16 cellular contexts compared by ENCODE assay signal in genomic region chr4:91916219-91916618, GRCh38.
DNase-seq lines count a peak whose midpoint lies in the region; ATAC-seq and TF ChIP-seq lines count a peak whose summit lies in the region.
"Had no signal": no experiment of that assay in that cellular context is flagged by ENCODE, and none has a peak within 500 bp of the region (broad histone marks: within the 10 kb centered on the region; RNA-seq: fewer than 3 reads in every experiment).

No MANE protein-coding gene starts in this region.

- TF ChIP-seq RAD21 in SK-N-SH (IDR thresholded peaks at IDR 0.05; ENCODE audit: low read length), result no peak

- H3K79me2 ChIP-seq in SK-N-SH (ENCODE audit: insufficient read depth), result no peaks in the 10 kb centered on the region

- no peak overlapping the region for H3K4me3 ChIP-seq in SK-N-SH (ENCODE audit: low read depth in 2 of 2, low read length in 1 of 2)
- H3K4me3 ChIP-seq in fibroblast of pulmonary artery (replicated peaks; ENCODE audit: low read depth, low read length), result no peak overlapping the region
- H3K4me3 ChIP-seq: GM23248 had no signal

- no peak overlapping the region for H3K9ac ChIP-seq in SK-N-SH
- H3K9ac ChIP-seq: GM23248 had no signal

- H3K27me3 ChIP-seq in SK-N-SH (ENCODE audit: insufficient read depth), result no peaks in the 10 kb centered on the region

- no peak overlapping the region for H2AFZ ChIP-seq in SK-N-SH (ENCODE audit: low read depth)
- H2AFZ ChIP-seq: GM23248 had no signal

- H3K9me2 ChIP-seq in SK-N-SH, result no peaks in the 10 kb centered on the region

- peak; percentile 10 to 78; a peak in 2 of 4 replicates for TF ChIP-seq EP300 in SK-N-SH (IDR thresholded peaks at IDR 0.05; ENCODE audit: borderline replicate concordance in 1 of 2, low read depth in 1 of 2, low read length in 1 of 2)

- CTCF ChIA-PET in SK-N-SH (lab: Yijun Ruan, JAX), result interaction anchor here (1.0 kb wide), 1 partner anchor 50 kb away, joined by 3 read pairs; no protein-coding TSS in a partner anchor

- H3K9me3 ChIP-seq in SK-N-SH, result no peaks in the 10 kb centered on the region

- no peaks in the 10 kb centered on the region for H3F3A ChIP-seq in SK-N-SH (replicated peaks; ENCODE audit: insufficient read depth)

- H3K4me1 ChIP-seq in SK-N-SH (ENCODE audit: control insufficient read depth in 1 of 2, insufficient read depth in 2 of 2, low read depth in 1 of 2, low read length in 1 of 2), result no peaks in the 10 kb centered on the region; a peak in 1 of 4 replicates

- no peak for TF ChIP-seq CTCF in SK-N-SH (IDR thresholded peaks at IDR 0.05)
- no peak for TF ChIP-seq CTCF in fibroblast of pulmonary artery (IDR thresholded peaks at IDR 0.05; ENCODE audit: low read length, missing control alignments)

- no peak overlapping the region for H3K4me2 ChIP-seq in SK-N-SH

- H3K36me3 ChIP-seq in SK-N-SH (replicated peaks in 1 of 2; ENCODE audit: control insufficient read depth in 1 of 2, insufficient read depth in 2 of 2, low read length in 1 of 2), result no peaks in the 10 kb centered on the region

- POLR2A ChIA-PET in SK-N-SH (lab: Yijun Ruan, JAX), result no interaction called here

- H3K27ac ChIP-seq in SK-N-SH (ENCODE audit: low read depth in 2 of 2, low read length in 1 of 2), result no peak overlapping the region
- H3K27ac ChIP-seq: GM23248 had no signal

- DNase-seq in SK-N-SH (no peak), amniotic epithelial cell (ENCODE audit: low read depth) (peak; percentile 32), fibroblast of pulmonary artery (ENCODE audit: low read depth) (peak; percentile 4), T-helper 9 cell (no peak)
- DNase-seq in stimulated activated CD4-positive, alpha-beta T cell treated with anti-CD3 and anti-CD28 coated beads, Interleukin-1b, Interleukin-23, amount 100 ng/mL, for 48 hours, result no peak
- DNase-seq: C1 segment of cervical spinal cord; Calu3; CD4-positive, alpha-beta memory T cell; COR-L47; DMS53; DMS79 treated with DMSO at 0.1 percent for 48 hours; GF-D8; GM23248; H9 had no signal

- H4K20me1 ChIP-seq in SK-N-SH (ENCODE audit: insufficient read depth), result no peaks in the 10 kb centered on the region

- ATAC-seq in GM19023 (IDR thresholded peaks at IDR 0.05; ENCODE audit: unreplicated experiment), result no peak
- ATAC-seq: HCT116 had no signal

TF ChIP-seq in SK-N-SH, 30 proteins besides CTCF, POLR2A, EP300 and RAD21:
- no peak for TF ChIP-seq SIN3A (IDR thresholded peaks at IDR 0.05; ENCODE audit: borderline replicate concordance, low read depth, low read length)
- TF ChIP-seq MEF2A (IDR thresholded peaks at IDR 0.05; ENCODE audit: borderline replicate concordance, low read depth), result 0 out of 2 replicates have a peak, but pooled peaks have one; percentile 15
- peak; percentile 98 for TF ChIP-seq TCF12 (IDR thresholded peaks at IDR 0.05)
- no peak for TF ChIP-seq YY1 (IDR thresholded peaks at IDR 0.05; ENCODE audit: low read depth)
- TF ChIP-seq USF1 (IDR thresholded peaks at IDR 0.05; ENCODE audit: borderline replicate concordance, low read depth), result no peak
- TF ChIP-seq FOSL2 (IDR thresholded peaks at IDR 0.05; ENCODE audit: borderline replicate concordance, low read depth), result no peak
- TF ChIP-seq NFIC (IDR thresholded peaks at IDR 0.05; ENCODE audit: borderline replicate concordance), result peak; percentile 28; the same call in 1 of the 2 replicates
- TF ChIP-seq RXRA (IDR thresholded peaks at IDR 0.05; ENCODE audit: borderline replicate concordance, low read depth), result 0 out of 2 replicates have a peak, but pooled peaks have one; percentile 10
- TF ChIP-seq NRF1 (IDR thresholded peaks at IDR 0.05; ENCODE audit: low read depth, low read length), result no peak
- TF ChIP-seq, protein P1, sequence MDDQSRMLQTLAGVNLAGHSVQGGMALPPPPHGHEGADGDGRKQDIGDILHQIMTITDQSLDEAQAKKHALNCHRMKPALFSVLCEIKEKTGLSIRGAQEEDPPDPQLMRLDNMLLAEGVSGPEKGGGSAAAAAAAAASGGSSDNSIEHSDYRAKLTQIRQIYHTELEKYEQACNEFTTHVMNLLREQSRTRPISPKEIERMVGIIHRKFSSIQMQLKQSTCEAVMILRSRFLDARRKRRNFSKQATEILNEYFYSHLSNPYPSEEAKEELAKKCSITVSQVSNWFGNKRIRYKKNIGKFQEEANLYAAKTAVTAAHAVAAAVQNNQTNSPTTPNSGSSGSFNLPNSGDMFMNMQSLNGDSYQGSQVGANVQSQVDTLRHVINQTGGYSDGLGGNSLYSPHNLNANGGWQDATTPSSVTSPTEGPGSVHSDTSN (IDR thresholded peaks at IDR 0.05), result peak; percentile 88
- peak; percentile 71 for TF ChIP-seq POLR2AphosphoS5 (IDR thresholded peaks at IDR 0.05; ENCODE audit: low read depth, low read length)
- peak; percentile 72 for TF ChIP-seq JUND (IDR thresholded peaks at IDR 0.05)
- peak; percentile 74 for TF ChIP-seq TEAD4 (IDR thresholded peaks at IDR 0.05; ENCODE audit: borderline replicate concordance, insufficient read depth)
- no peak for TF ChIP-seq MAX (IDR thresholded peaks at IDR 0.05; ENCODE audit: low read depth)
TF ChIP-seq in SK-N-SH: peak in this region for 8.

Comparison
In these comparisons a context has a peak if more than half of its experiments do, and no peak if none do; other contexts are left out.
1. DNase-seq: peak in amniotic epithelial cell (single experiment) and fibroblast of pulmonary artery (single experiment); none in SK-N-SH (single experiment), stimulated activated CD4-positive, alpha-beta T cell treated with anti-CD3 and anti-CD28 coated beads, Interleukin-1b, Interleukin-23, amount 100 ng/mL, for 48 hours (single experiment) and T-helper 9 cell (single experiment).